ENCODE assay signal across 8 cellular contexts in the genomic region with DNA sequence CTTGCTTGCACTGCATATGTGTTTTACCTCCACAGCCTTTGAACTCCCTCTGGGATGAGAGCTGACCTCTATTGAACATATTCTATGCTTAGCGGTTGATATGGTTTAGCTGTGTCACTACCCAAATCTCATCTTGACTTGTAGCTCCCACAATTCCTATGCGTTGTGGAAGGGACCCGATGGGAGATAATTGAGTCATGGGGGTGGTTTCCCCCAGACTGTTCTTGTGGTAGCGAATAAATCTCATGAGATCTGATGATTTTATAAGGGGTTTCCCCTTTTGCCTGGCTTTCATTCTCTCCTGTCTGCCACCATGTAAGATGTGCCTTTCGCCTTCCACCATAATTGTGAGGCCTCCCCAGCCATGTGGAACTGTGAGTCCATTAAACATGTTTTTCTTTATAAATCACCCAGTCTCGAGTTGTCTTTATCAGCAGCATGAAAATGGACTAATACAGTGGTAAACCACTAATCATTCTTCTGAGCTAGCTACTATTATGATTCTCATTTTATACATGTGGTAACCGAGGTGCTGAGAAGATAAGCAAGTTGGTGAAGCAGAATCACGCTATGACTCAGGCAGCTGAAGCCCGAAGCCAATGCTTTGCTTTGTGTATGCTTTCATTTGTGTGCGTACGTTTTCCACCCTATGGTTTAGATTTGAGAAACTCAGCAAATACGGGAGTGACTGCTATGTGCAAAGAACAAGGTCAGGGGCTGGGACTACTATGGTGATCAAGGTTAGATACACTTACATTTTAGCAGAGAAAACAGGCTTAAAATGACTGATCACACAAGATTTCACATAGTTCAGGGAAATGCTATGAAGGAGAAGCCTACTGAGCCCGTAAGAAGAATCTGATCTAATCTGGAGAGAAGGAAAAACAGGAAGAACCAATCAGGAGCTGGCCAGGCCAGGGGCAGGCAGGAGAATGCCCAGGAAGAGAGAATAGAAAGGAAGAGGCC.
A peak's percentile ranks its signal among the peaks of the same experiment; 100 is the strongest.
DNase-seq lines count a peak whose midpoint lies in the region; ATAC-seq and TF ChIP-seq lines count a peak whose summit lies in the region.

No MANE protein-coding gene starts in this region.

- WGBS in prostate gland: 82% methylated on average over 13 of the region's 13 CpGs

- peak; percentile 63 for DNase-seq in activated CD8-positive, alpha-beta memory T cell treated with anti-CD3 and anti-CD28 coated beads, Interleukin-2, amount 50 U/mL, for 48 hours
- DNase-seq in lower lobe of right lung (no peak), NCI-H2227 (lab: John Stamatoyannopoulos, UW; ENCODE audit: unreplicated experiment) (no peak), NCI-H187 treated with DMSO at 0.1 percent for 48 hours (lab: John Stamatoyannopoulos, UW) (no peak), NCI-H774 (lab: John Stamatoyannopoulos, UW) (no peak), prostate gland (ENCODE audit: low spot score) (no peak)

- peak overlapping the region; percentile 3 for H3K27ac ChIP-seq in lower lobe of right lung
- no peak overlapping the region for H3K27ac ChIP-seq in prostate gland

- peak; percentile 98 for ATAC-seq in GM19395 (IDR thresholded peaks at IDR 0.05; ENCODE audit: unreplicated experiment)
- peak; percentile 95 for ATAC-seq in HG03103 (IDR thresholded peaks at IDR 0.05; ENCODE audit: low read depth, unreplicated experiment)
- ATAC-seq in lower lobe of right lung: peak; percentile 45

- no peaks in the 10 kb centered on the region for H3K9me3 ChIP-seq in lower lobe of right lung
- H3K9me3 ChIP-seq in prostate gland: no peaks in the 10 kb centered on the region

- intact Hi-C loops in lower lobe of right lung (cut with DNase I): no loop called here
- intact Hi-C loops in prostate gland (cut with DNase I): no loop called here

- no peak for TF ChIP-seq POLR2A in prostate gland (IDR thresholded peaks at IDR 0.05)

- H3K4me3 ChIP-seq in lower lobe of right lung (no peak overlapping the region), prostate gland (no peak overlapping the region)

- TF ChIP-seq CTCF in lower lobe of right lung (IDR thresholded peaks at IDR 0.05): no peak
- no peak for TF ChIP-seq CTCF in prostate gland (IDR thresholded peaks at IDR 0.05)

- no peaks in the 10 kb centered on the region for H3K27me3 ChIP-seq in lower lobe of right lung (ENCODE audit: low read depth)
- H3K27me3 ChIP-seq in prostate gland (replicated peaks; ENCODE audit: insufficient read depth): no peaks in the 10 kb centered on the region

- H3K36me3 ChIP-seq in lower lobe of right lung: peaks cover 72% of the 10 kb centered on the region
- no peaks in the 10 kb centered on the region for H3K36me3 ChIP-seq in prostate gland

- H3K4me1 ChIP-seq in lower lobe of right lung (no peaks in the 10 kb centered on the region), prostate gland (replicated peaks) (no peaks in the 10 kb centered on the region)

Comparison
In these comparisons a context has a peak if more than half of its experiments do, and no peak if none do; other contexts are left out.
1. ATAC-seq: peak in every context shown above with its lines; median percentile 98 in GM19395; 95 in HG03103; 45 in lower lobe of right lung.